Comparison of ENCODE assay signal across 18 cellular contexts in genomic region chr5:139134906-139135305, GRCh38.
"Had no signal": no experiment of that assay in that cellular context is flagged by ENCODE, and none has a peak within 500 bp of the region (broad histone marks: within the 10 kb centered on the region; RNA-seq: fewer than 3 reads in every experiment).

No MANE protein-coding gene starts in this region.

- ATAC-seq: activated CD4-positive, CD25-positive, alpha-beta regulatory T cell treated with anti-CD3 and anti-CD28 coated beads, Interleukin-2, amount 50 U/mL, for 24 hours; activated naive CD4-positive, alpha-beta T cell treated with anti-CD3 and anti-CD28 coated beads, Interleukin-2, amount 50 U/mL, for 72 hours; left cardiac atrium; mucosa of descending colon; natural killer cell; psoas muscle; stimulated activated naive CD8-positive, alpha-beta T cell treated with anti-CD3 and anti-CD28 coated beads, Interleukin-15, amount 100 ng/mL, for 72 hours had no signal

- H3K27me3 Mint-ChIP-seq: stimulated activated naive CD8-positive, alpha-beta T cell treated with anti-CD3 and anti-CD28 coated beads, Interleukin-15, amount 100 ng/mL, for 72 hours had no signal

- H3K4me3 Mint-ChIP-seq: endodermal cell; natural killer cell; stimulated activated naive CD8-positive, alpha-beta T cell treated with anti-CD3 and anti-CD28 coated beads, Interleukin-15, amount 100 ng/mL, for 72 hours; T-helper 1 cell treated with Interleukin-12 subunit alpha and Interleukin-12 subunit beta and Interleukin-4 antibody, amounts not matched to agents 30 μg/mL and 1 μg/mL, for 36 hours had no signal

- H3K36me3 Mint-ChIP-seq: natural killer cell had no signal

- H3K9me3 Mint-ChIP-seq: activated naive CD4-positive, alpha-beta T cell treated with anti-CD3 and anti-CD28 coated beads, Interleukin-2, amount 50 U/mL, for 72 hours; endodermal cell; natural killer cell; stimulated activated naive CD8-positive, alpha-beta T cell treated with anti-CD3 and anti-CD28 coated beads, Interleukin-15, amount 100 ng/mL, for 72 hours; T-helper 1 cell treated with Interleukin-12 subunit alpha and Interleukin-12 subunit beta and Interleukin-4 antibody, amounts not matched to agents 30 μg/mL and 1 μg/mL, for 36 hours had no signal

- DNase-seq: activated CD4-positive, alpha-beta T cell treated with anti-CD3 and anti-CD28 coated beads, Interleukin-2, amount 50 U/mL, for 4 hours; activated effector memory CD4-positive, alpha-beta T cell treated with anti-CD3 and anti-CD28 coated beads, Interleukin-2, amount 50 U/mL, for 16 hours; activated T-cell treated with anti-CD3 and anti-CD28 coated beads, Interleukin-2, amount 50 U/mL, for 1 hour; amniotic stem cell; brain microvascular endothelial cell; cerebellar nuclear complex; dermis blood vessel endothelial cell; endodermal cell; glutamatergic neuron; left cardiac atrium; mucosa of descending colon; natural killer cell; psoas muscle; stimulated activated CD4-positive, alpha-beta T cell treated with anti-CD3 and anti-CD28 coated beads, Interleukin-4, amount 100 ng/mL, for 1 hour; stimulated activated naive CD8-positive, alpha-beta T cell treated with anti-CD3 and anti-CD28 coated beads, Interleukin-15, amount 100 ng/mL, for 72 hours had no signal

- H3K27ac Mint-ChIP-seq: activated naive CD4-positive, alpha-beta T cell treated with anti-CD3 and anti-CD28 coated beads, Interleukin-2, amount 50 U/mL, for 72 hours; endodermal cell; natural killer cell; stimulated activated naive CD8-positive, alpha-beta T cell treated with anti-CD3 and anti-CD28 coated beads, Interleukin-15, amount 100 ng/mL, for 72 hours; T-helper 1 cell treated with Interleukin-12 subunit alpha and Interleukin-12 subunit beta and Interleukin-4 antibody, amounts not matched to agents 30 μg/mL and 1 μg/mL, for 36 hours had no signal
